In the genomic region with DNA sequence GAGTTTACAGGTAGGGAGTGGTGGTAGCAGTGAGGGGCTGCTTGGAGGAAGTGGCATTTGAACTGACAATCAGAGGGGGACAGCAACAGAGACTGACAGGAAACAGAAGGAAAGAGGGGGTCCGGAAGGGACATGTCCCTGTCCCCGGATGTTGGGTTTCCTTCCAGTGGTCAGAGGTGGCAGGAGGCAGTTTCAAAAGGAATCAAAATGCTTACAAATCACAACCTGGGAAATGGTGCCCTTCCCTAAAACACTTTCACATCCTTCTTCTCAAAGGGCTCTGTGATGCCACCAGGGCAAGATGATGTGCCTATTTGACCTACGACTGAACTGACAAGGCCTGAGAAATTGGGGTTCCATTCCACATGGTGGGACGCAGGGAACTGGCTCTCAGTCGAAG, we compare ENCODE assay signal across 9 cellular contexts. TPM values are rescaled to one million over a fixed set of nuclear protein-coding genes. Genes with fewer than 3 reads are reported as not detected.
DNase-seq lines count a peak whose midpoint lies in the region; ATAC-seq, FAIRE-seq and TF ChIP-seq lines count a peak whose summit lies in the region.
"Had no signal": no experiment of that assay in that cellular context is flagged by ENCODE, and none has a peak within 500 bp of the region (broad histone marks: within the 10 kb centered on the region; RNA-seq: fewer than 3 reads in every experiment).

No MANE protein-coding gene starts in this region.

- DNase-seq in GM12864 (ENCODE audit: low read depth) (peak; percentile 25), caudate nucleus (lab: John Stamatoyannopoulos, UW) (peak in 2 of 61 donors; percentile 9 to 10), pons (ENCODE audit: low spot score) (peak; percentile 77), trophoblast cell (no peak), D341Med (ENCODE audit: low spot score) (no peak), RCC 7860 (ENCODE audit: low spot score) (no peak)
- DNase-seq: EL had no signal

- no peak overlapping the region for H4K12ac ChIP-seq in trophoblast cell (ENCODE audit: low read depth, low read length)

- H3K14ac ChIP-seq in trophoblast cell (ENCODE audit: low read length) = no peak overlapping the region

- H3K4me2 ChIP-seq in Loucy (ENCODE audit: low read depth, low read length, poor library complexity, severe bottlenecking) (peak overlapping the region; percentile 6), trophoblast cell (ENCODE audit: low read length) (no peak overlapping the region)

- H2AK5ac ChIP-seq in trophoblast cell (ENCODE audit: low read length) = no peak overlapping the region

- H3F3A ChIP-seq in Loucy (ENCODE audit: low read depth) = 0 out of 2 replicates have a peak, but pooled peaks cover 3% of the 10 kb centered on the region

- H3K4me1 ChIP-seq in Loucy (ENCODE audit: insufficient read depth, low read length, poor library complexity, severe bottlenecking) = peaks cover 62% of the 10 kb centered on the region
- peaks cover 9 to 18% of the 10 kb centered on the region in 2 experiments for H3K4me1 ChIP-seq in trophoblast cell (ENCODE audit: control insufficient read depth in 1 of 2, insufficient read depth in 2 of 2, low read length in 2 of 2)

- no peak for TF ChIP-seq CTCF in GM12864 (IDR thresholded peaks at IDR 0.05; ENCODE audit: low read depth, low read length, missing control alignments)
- TF ChIP-seq CTCF in Loucy (conservative IDR thresholded peaks at IDR 0.05; ENCODE audit: low read length) = no peak

- no peak overlapping the region for H3K23ac ChIP-seq in trophoblast cell (ENCODE audit: low read length)

- FAIRE-seq in RCC 7860 (lab: Jason Lieb, UNC) = no peak

- no peaks in the 10 kb centered on the region for H3K79me2 ChIP-seq in Loucy (ENCODE audit: insufficient read depth, low read length)
- H3K79me2 ChIP-seq in trophoblast cell (ENCODE audit: control insufficient read depth, insufficient read depth, low read length, poor library complexity) = no peaks in the 10 kb centered on the region

- WGBS in trophoblast cell (ENCODE audit: extremely low coverage, insufficient coverage, insufficient read length) = no CpG with 5 or more reads among the region's 5 CpGs

- no peak overlapping the region for H2AFZ ChIP-seq in Loucy (ENCODE audit: low read length)
- no peak overlapping the region for H2AFZ ChIP-seq in trophoblast cell (ENCODE audit: insufficient read depth, low read length, poor library complexity)

- no peak overlapping the region for H4K8ac ChIP-seq in trophoblast cell (ENCODE audit: low read depth, low read length)

- H2BK12ac ChIP-seq in trophoblast cell (ENCODE audit: low read length) = no peak overlapping the region

- H4K20me1 ChIP-seq in Loucy (ENCODE audit: insufficient read depth, low read length, poor library complexity, severe bottlenecking) = no peaks in the 10 kb centered on the region

- ATAC-seq in GM18907 (IDR thresholded peaks at IDR 0.05; ENCODE audit: unreplicated experiment) = no peak

- H2BK5ac ChIP-seq in trophoblast cell (ENCODE audit: low read depth, low read length, poor library complexity) = no peak overlapping the region

- H3K4ac ChIP-seq in trophoblast cell (ENCODE audit: low read depth, low read length) = no peak overlapping the region

- H3K27me3 ChIP-seq in Loucy (ENCODE audit: insufficient read depth, low read length, poor library complexity, severe bottlenecking) (no peaks in the 10 kb centered on the region), trophoblast cell (ENCODE audit: insufficient read depth, low read length) (no peaks in the 10 kb centered on the region)

- H3K4me3 ChIP-seq in GM12864 (ENCODE audit: low read depth, low read length) = no peak overlapping the region
- no peak overlapping the region for H3K4me3 ChIP-seq in Loucy (ENCODE audit: low read length, poor library complexity, severe bottlenecking)
- H3K4me3 ChIP-seq in trophoblast cell (ENCODE audit: low read depth, low read length) = no peak overlapping the region

- no peaks in the 10 kb centered on the region for H3K9me3 ChIP-seq in Loucy (ENCODE audit: insufficient read depth, low read depth, low read length)
- H3K9me3 ChIP-seq in trophoblast cell (ENCODE audit: insufficient read depth, low read depth, low read length) = peaks cover 9% of the 10 kb centered on the region

- H3K9me2 ChIP-seq in Loucy (replicated peaks; ENCODE audit: low read depth, low read length) = no peaks in the 10 kb centered on the region

- H3K27ac ChIP-seq in caudate nucleus (ENCODE audit: low read depth, low read length) (peak overlapping the region; percentile 69), trophoblast cell (ENCODE audit: low read depth, low read length) (no peak overlapping the region)

- no peaks in the 10 kb centered on the region for H3K79me1 ChIP-seq in trophoblast cell (ENCODE audit: low read length)

- H3K18ac ChIP-seq in trophoblast cell (ENCODE audit: low read length) = no peak overlapping the region

- no peak overlapping the region for H4K91ac ChIP-seq in trophoblast cell (ENCODE audit: low read depth, low read length)

- H2BK120ac ChIP-seq in trophoblast cell (ENCODE audit: insufficient read depth, low read length, poor library complexity) = no peak overlapping the region

- H3K36me3 ChIP-seq in Loucy (ENCODE audit: insufficient read depth, low read length) = no peaks in the 10 kb centered on the region
- peaks cover 37 to 38% of the 10 kb centered on the region in 2 experiments for H3K36me3 ChIP-seq in trophoblast cell (ENCODE audit: control insufficient read depth in 1 of 2, insufficient read depth in 2 of 2, low read length in 2 of 2)

- H3K9ac ChIP-seq in Loucy (ENCODE audit: low read depth, low read length, poor library complexity, severe bottlenecking) (peak overlapping the region; percentile 25), trophoblast cell (ENCODE audit: low read length) (no peak overlapping the region)

RNA-seq across cellular contexts. Expression of a gene that starts 19.7 kb away (rescaled TPM):
- polyA plus RNA-seq in trophoblast cell (2013) = 242 and 265 TPM in 2 replicates

RNA-seq across cellular contexts. Expression of a gene that starts 20.0 kb away (rescaled TPM):
- 0.49 and 0.54 TPM in 2 replicates for polyA plus RNA-seq in trophoblast cell (2013)

RNA-seq across cellular contexts. Expression of a gene that starts 46.5 kb away (rescaled TPM):
- polyA plus RNA-seq in trophoblast cell (2013) = 0.06 and 0.19 TPM in 2 replicates

Comparison
In these comparisons a context has a peak if more than half of its experiments do, and no peak if none do; other contexts are left out.
1. DNase-seq: peak in GM12864 (single experiment) and pons (single experiment); none in trophoblast cell (0 of 2), D341Med (single experiment) and RCC 7860 (single experiment).